In the genomic region with DNA sequence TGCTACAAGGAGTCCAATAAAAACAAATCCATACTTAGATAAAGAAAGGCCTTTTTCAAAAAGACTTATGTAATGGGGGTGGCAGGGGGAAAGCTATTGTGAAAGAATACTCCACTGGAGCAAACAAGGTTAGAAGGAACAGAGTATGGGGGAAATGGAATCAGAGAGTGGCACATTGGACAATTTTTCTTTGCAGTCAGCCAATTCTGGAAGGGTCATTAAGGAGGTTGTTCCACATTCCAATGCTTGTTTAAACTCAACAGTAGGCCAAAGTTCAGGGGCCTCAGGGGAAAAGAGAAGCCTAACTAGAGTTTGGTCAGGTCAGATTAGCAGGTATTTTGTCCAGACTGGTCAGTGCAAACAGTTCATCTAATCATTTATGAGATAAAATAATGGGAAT, we compare ENCODE assay signal across 22 cellular contexts.
DNase-seq lines count a peak whose midpoint lies in the region; ATAC-seq, FAIRE-seq and TF ChIP-seq lines count a peak whose summit lies in the region.
"Had no signal": no experiment of that assay in that cellular context is flagged by ENCODE, and none has a peak within 500 bp of the region (broad histone marks: within the 10 kb centered on the region; RNA-seq: fewer than 3 reads in every experiment).

No MANE protein-coding gene starts in this region.

- no peak for FAIRE-seq in A549 (lab: Jason Lieb, UNC)
- FAIRE-seq: frontal cortex, keratinocyte had no signal

- H3K9me3 Mint-ChIP-seq in activated B cell treated with CpG ODN at 0.5 μM for 24 hours (peaks cover 12% of the 10 kb centered on the region), memory B cell (peaks cover 10% of the 10 kb centered on the region)
- peaks cover 28% of the 10 kb centered on the region for H3K9me3 Mint-ChIP-seq in activated CD4-positive, alpha-beta T cell treated with anti-CD3 and anti-CD28 coated beads for 36 hours (ENCODE audit: low read depth)

- H3F3A ChIP-seq in SK-N-SH (replicated peaks; ENCODE audit: insufficient read depth), result no peaks in the 10 kb centered on the region

- H3K36me3 Mint-ChIP-seq in activated B cell treated with CpG ODN at 0.5 μM for 24 hours (ENCODE audit: low read depth) (peaks cover 26% of the 10 kb centered on the region), memory B cell (peaks cover 28% of the 10 kb centered on the region)
- H3K36me3 Mint-ChIP-seq in activated CD4-positive, alpha-beta T cell treated with anti-CD3 and anti-CD28 coated beads for 36 hours (ENCODE audit: low read depth), result peaks cover 7% of the 10 kb centered on the region

- H3K4me1 Mint-ChIP-seq in activated B cell treated with CpG ODN at 0.5 μM for 24 hours (peaks cover 7% of the 10 kb centered on the region), memory B cell (peaks cover 4% of the 10 kb centered on the region)
- H3K4me1 Mint-ChIP-seq in activated CD4-positive, alpha-beta T cell treated with anti-CD3 and anti-CD28 coated beads for 36 hours, result no peaks in the 10 kb centered on the region
- H3K4me1 Mint-ChIP-seq: activated CD4-positive, alpha-beta T cell treated with anti-CD3 and anti-CD28 coated beads, Interleukin-2, amount 10 ng/mL, durations not matched to agents 7 days and 5 days; activated CD8-positive, alpha-beta memory T cell treated with anti-CD3 and anti-CD28 coated beads, Interleukin-2, amount 10 ng/mL, durations not matched to agents 7 days and 5 days had no signal

- no peak for TF ChIP-seq EP300 in A549 (IDR thresholded peaks at IDR 0.05)
- no peak for TF ChIP-seq EP300 in SK-N-SH (IDR thresholded peaks at IDR 0.05; ENCODE audit: borderline replicate concordance in 1 of 2, low read depth in 1 of 2, low read length in 1 of 2)

- no peak for TF ChIP-seq CTCF in A549 (IDR thresholded peaks at IDR 0.05)
- TF ChIP-seq CTCF in activated B cell treated with CpG ODN at 0.5 μM for 24 hours (IDR thresholded peaks at IDR 0.05), result no peak
- no peak for TF ChIP-seq CTCF in SK-N-SH (IDR thresholded peaks at IDR 0.05)

- no peaks in the 10 kb centered on the region for H4K20me1 ChIP-seq in SK-N-SH (ENCODE audit: insufficient read depth)

- no peaks in the 10 kb centered on the region for H3K27me3 ChIP-seq in SK-N-SH (ENCODE audit: insufficient read depth)
- H3K27me3 ChIP-seq: sigmoid colon, uterus had no signal

- no peak overlapping the region for H3K4me3 Mint-ChIP-seq in activated B cell treated with CpG ODN at 0.5 μM for 24 hours
- no peak overlapping the region for H3K4me3 Mint-ChIP-seq in memory B cell
- H3K4me3 Mint-ChIP-seq in activated CD4-positive, alpha-beta T cell treated with anti-CD3 and anti-CD28 coated beads for 36 hours, result no peak overlapping the region
- H3K4me3 Mint-ChIP-seq: activated CD4-positive, alpha-beta T cell treated with anti-CD3 and anti-CD28 coated beads, Interleukin-2, amount 10 ng/mL, durations not matched to agents 7 days and 5 days; activated CD8-positive, alpha-beta memory T cell treated with anti-CD3 and anti-CD28 coated beads, Interleukin-2, amount 10 ng/mL, durations not matched to agents 7 days and 5 days; activated naive CD8-positive, alpha-beta T cell treated with anti-CD3 and anti-CD28 coated beads for 36 hours; T-helper 1 cell treated with Interleukin-12 subunit alpha and Interleukin-12 subunit beta and Interleukin-4 antibody, amounts not matched to agents 30 μg/mL and 1 μg/mL, for 36 hours had no signal

- H3K4me2 ChIP-seq in A549 (peak overlapping the region; percentile 15; the same call in 1 of the 3 replicates), SK-N-SH (no peak overlapping the region)

- no peak overlapping the region for H3K9ac ChIP-seq in SK-N-SH

- H3K9me3 ChIP-seq in A549 (peaks cover 21% of the 10 kb centered on the region; the same call in 2 of the 3 replicates), SK-N-SH (peaks cover 21% of the 10 kb centered on the region)

- H3K27ac Mint-ChIP-seq in activated B cell treated with CpG ODN at 0.5 μM for 24 hours (peak overlapping the region; percentile 20), memory B cell (peak overlapping the region; percentile 32)
- H3K27ac Mint-ChIP-seq in activated CD4-positive, alpha-beta T cell treated with anti-CD3 and anti-CD28 coated beads for 36 hours, result no peak overlapping the region
- H3K27ac Mint-ChIP-seq: activated CD4-positive, alpha-beta T cell treated with anti-CD3 and anti-CD28 coated beads, Interleukin-2, amount 10 ng/mL, durations not matched to agents 7 days and 5 days; activated CD8-positive, alpha-beta memory T cell treated with anti-CD3 and anti-CD28 coated beads, Interleukin-2, amount 10 ng/mL, durations not matched to agents 7 days and 5 days; activated naive CD8-positive, alpha-beta T cell treated with anti-CD3 and anti-CD28 coated beads for 36 hours; T-helper 1 cell treated with Interleukin-12 subunit alpha and Interleukin-12 subunit beta and Interleukin-4 antibody, amounts not matched to agents 30 μg/mL and 1 μg/mL, for 36 hours had no signal

- H3K27ac ChIP-seq in A549 (no peak overlapping the region), SK-N-SH (ENCODE audit: low read depth in 2 of 2, low read length in 1 of 2) (no peak overlapping the region)
- H3K27ac ChIP-seq: sigmoid colon, uterus had no signal

- DNase-seq in A549 (ENCODE audit: low read depth in 1 of 2, low spot score in 1 of 2) (no peak), GF-D8 (lab: John Stamatoyannopoulos, UW) (peak; percentile 64), activated B cell treated with CpG ODN at 0.5 μM for 24 hours (no peak), memory B cell (ENCODE audit: low spot score in 2 of 2) (no peak), SK-N-SH (no peak)
- DNase-seq in activated CD4-positive, alpha-beta T cell treated with anti-CD3 and anti-CD28 coated beads for 36 hours, result no peak
- DNase-seq: activated CD4-positive, alpha-beta T cell treated with anti-CD3 and anti-CD28 coated beads, Interleukin-2, amount 10 ng/mL, durations not matched to agents 7 days and 5 days; activated CD8-positive, alpha-beta memory T cell treated with anti-CD3 and anti-CD28 coated beads, Interleukin-2, amount 10 ng/mL, durations not matched to agents 7 days and 5 days; activated naive CD8-positive, alpha-beta T cell treated with anti-CD3 and anti-CD28 coated beads for 36 hours; cerebellar nuclear complex; effector memory CD4-positive, alpha-beta T cell; IMR-90; mesendoderm; NCI-H2171 treated with DMSO at 0.1 percent for 48 hours; NCI-H526 treated with DMSO at 0.1 percent for 48 hours; sigmoid colon; uterus had no signal

- TF ChIP-seq RAD21 in A549 (conservative IDR thresholded peaks at IDR 0.05 in 1 of 2, IDR thresholded peaks at IDR 0.05 in 1 of 2), result no peak
- TF ChIP-seq RAD21 in SK-N-SH (IDR thresholded peaks at IDR 0.05; ENCODE audit: low read length), result no peak

- no peaks in the 10 kb centered on the region for H3K36me3 ChIP-seq in SK-N-SH (replicated peaks in 1 of 2; ENCODE audit: control insufficient read depth in 1 of 2, insufficient read depth in 2 of 2, low read length in 1 of 2)
- H3K36me3 ChIP-seq: sigmoid colon, uterus had no signal

- H3K79me2 ChIP-seq in SK-N-SH (ENCODE audit: insufficient read depth), result no peaks in the 10 kb centered on the region

- POLR2A ChIA-PET in A549 (lab: Yijun Ruan, JAX), result no interaction called here
- POLR2A ChIA-PET in activated B cell treated with CpG ODN at 0.5 μM for 24 hours (lab: Charles Lee), result interaction anchor here (1.2 to 1.6 kb wide), 3 partner anchors 21 to 171 kb away, joined by 3 read pairs; no protein-coding TSS in a partner anchor
- POLR2A ChIA-PET in activated CD4-positive, alpha-beta T cell treated with anti-CD3 and anti-CD28 coated beads for 36 hours (lab: Charles Lee), result no interaction called here
- POLR2A ChIA-PET in SK-N-SH (lab: Yijun Ruan, JAX), result no interaction called here

- no peaks in the 10 kb centered on the region for H3K9me2 ChIP-seq in SK-N-SH

- H3K4me1 ChIP-seq in A549, result no peaks in the 10 kb centered on the region; the same call in 2 of the 3 replicates
- no peaks in the 10 kb centered on the region for H3K4me1 ChIP-seq in SK-N-SH (ENCODE audit: control insufficient read depth in 1 of 2, insufficient read depth in 2 of 2, low read depth in 1 of 2, low read length in 1 of 2)
- H3K4me1 ChIP-seq: sigmoid colon, uterus had no signal

- CTCF ChIA-PET in A549 (lab: Yijun Ruan, JAX) (interaction anchor here (0.6 kb wide), 1 partner anchor 14 kb away, joined by 3 read pairs; no protein-coding TSS in a partner anchor), activated B cell treated with CpG ODN at 0.5 μM for 24 hours (lab: Charles Lee) (interaction anchor here (1.2 kb wide), 1 partner anchor 112 kb away, joined by 4 read pairs; no protein-coding TSS in a partner anchor), SK-N-SH (lab: Yijun Ruan, JAX) (no interaction called here)
- CTCF ChIA-PET in activated CD4-positive, alpha-beta T cell treated with anti-CD3 and anti-CD28 coated beads for 36 hours (lab: Charles Lee), result no interaction called here

- no peak overlapping the region for H2AFZ ChIP-seq in SK-N-SH (ENCODE audit: low read depth)

- no peak for TF ChIP-seq POLR2A in A549 (IDR thresholded peaks at IDR 0.05; ENCODE audit: low read length)

- no peaks in the 10 kb centered on the region for H3K27me3 Mint-ChIP-seq in activated B cell treated with CpG ODN at 0.5 μM for 24 hours
- no peaks in the 10 kb centered on the region for H3K27me3 Mint-ChIP-seq in memory B cell
- no peaks in the 10 kb centered on the region for H3K27me3 Mint-ChIP-seq in activated CD4-positive, alpha-beta T cell treated with anti-CD3 and anti-CD28 coated beads for 36 hours
- H3K27me3 Mint-ChIP-seq: activated CD4-positive, alpha-beta T cell treated with anti-CD3 and anti-CD28 coated beads, Interleukin-2, amount 10 ng/mL, durations not matched to agents 7 days and 5 days; activated CD8-positive, alpha-beta memory T cell treated with anti-CD3 and anti-CD28 coated beads, Interleukin-2, amount 10 ng/mL, durations not matched to agents 7 days and 5 days; activated naive CD8-positive, alpha-beta T cell treated with anti-CD3 and anti-CD28 coated beads for 36 hours had no signal

- H3K4me3 ChIP-seq in A549 (no peak overlapping the region), SK-N-SH (ENCODE audit: low read depth in 2 of 2, low read length in 1 of 2) (no peak overlapping the region)
- H3K4me3 ChIP-seq: sigmoid colon, uterus had no signal

- no peak for ATAC-seq in A549
- no peak for ATAC-seq in activated B cell treated with CpG ODN at 0.5 μM for 24 hours (ENCODE audit: low read depth)
- ATAC-seq in memory B cell (ENCODE audit: low read depth), result no peak
- no peak for ATAC-seq in activated CD4-positive, alpha-beta T cell treated with anti-CD3 and anti-CD28 coated beads for 36 hours
- ATAC-seq in GM19328 (IDR thresholded peaks at IDR 0.05; ENCODE audit: unreplicated experiment), result no peak
- ATAC-seq in GM19035 (IDR thresholded peaks at IDR 0.05; ENCODE audit: unreplicated experiment), result no peak
- ATAC-seq: activated CD8-positive, alpha-beta memory T cell treated with anti-CD3 and anti-CD28 coated beads, Interleukin-2, amount 10 ng/mL, durations not matched to agents 7 days and 5 days had no signal

- intact Hi-C loops in activated B cell treated with CpG ODN at 0.5 μM for 24 hours (cut with micrococcal nuclease), result no loop called here
- intact Hi-C loops in activated CD4-positive, alpha-beta T cell treated with anti-CD3 and anti-CD28 coated beads for 36 hours (cut with DNase I, micrococcal nuclease), result no loop called here

TF ChIP-seq in SK-N-SH, 30 proteins besides CTCF, POLR2A, EP300 and RAD21 (continues in another document):
- TF ChIP-seq CHD2 (IDR thresholded peaks at IDR 0.05; ENCODE audit: low read length, partially characterized antibody) (no peak), TEAD4 (IDR thresholded peaks at IDR 0.05; ENCODE audit: borderline replicate concordance, insufficient read depth) (no peak)

Comparison
In these comparisons a context has a peak if more than half of its experiments do, and no peak if none do; other contexts are left out.
1. CTCF ChIA-PET loops: an anchor here in A549 (0.6 kb wide) and activated B cell treated with CpG ODN at 0.5 μM for 24 hours (1.2 kb wide); none called in activated CD4-positive, alpha-beta T cell treated with anti-CD3 and anti-CD28 coated beads for 36 hours and SK-N-SH.